ENCODE assay signal across 8 cellular contexts in genomic region chr1:184386271-184387068, GRCh38. TPM values are rescaled to one million over a fixed set of nuclear protein-coding genes. Genes with fewer than 3 reads are reported as not detected.
DNase-seq lines count a peak whose midpoint lies in the region; ATAC-seq and TF ChIP-seq lines count a peak whose summit lies in the region.

A gene with protein sequence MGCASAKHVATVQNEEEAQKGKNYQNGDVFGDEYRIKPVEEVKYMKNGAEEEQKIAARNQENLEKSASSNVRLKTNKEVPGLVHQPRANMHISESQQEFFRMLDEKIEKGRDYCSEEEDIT (plus strand): TSS chr1:184387029. CDS start chr1:184477510, 90,481 bp downstream.

- TF ChIP-seq RAD21 in HCT116 (IDR thresholded peaks at IDR 0.05; ENCODE audit: low read depth) = no peak

- H3K9me3 ChIP-seq in HCT116 (ENCODE audit: control insufficient read depth in 1 of 2, insufficient read depth in 1 of 2, low read depth in 1 of 2, low read length in 2 of 2) = no peaks in the 10 kb centered on the region
- H3K9me3 ChIP-seq in adrenal gland (replicated peaks in 1 of 3) = no peaks in the 10 kb centered on the region
- H3K9me3 ChIP-seq in parathyroid adenoma (ENCODE audit: control insufficient read depth, low read length) = no peaks in the 10 kb centered on the region
- no peaks in the 10 kb centered on the region for H3K9me3 ChIP-seq in thyroid gland

- 1 to 14% (median 2%) methylated on average over 2 to 76 of the region's 78 CpGs for WGBS in adrenal gland, 4 donors
- WGBS in thyroid gland, 2 donors = 1 to 5% methylated on average over 10 to 14 of the region's 78 CpGs

- H3K27ac ChIP-seq in HCT116 (ENCODE audit: low read depth, low read length) (peak within 1 kb of the TSS; percentile 39; the same call in 1 of the 2 replicates), adrenal gland (peak within 1 kb of the TSS; percentile 50 to 90 (median 88)), parathyroid adenoma (peak within 1 kb of the TSS; percentile 53), thyroid gland (peak within 1 kb of the TSS; percentile 61 to 85 (median 76))

- intact Hi-C loops in HCT116 (cut with micrococcal nuclease) = no loop called here
- intact Hi-C loops in adrenal gland (cut with DNase I) = loop anchor here (10.0 kb wide), 1 partner anchor 278 kb away; no protein-coding TSS in a partner anchor
- intact Hi-C loops in cardiac septum (cut with DNase I) = loop anchor here (2.0 to 10.0 kb wide), 6 partner anchors 76 to 312 kb away; no protein-coding TSS in a partner anchor
- intact Hi-C loops in thyroid gland (cut with DNase I) = no loop called here

- H3K4me1 ChIP-seq in HCT116 (ENCODE audit: control insufficient read depth in 1 of 2, insufficient read depth in 2 of 2, low read length in 2 of 2) (peaks cover 0 to 21% of the 10 kb centered on the region in 2 experiments), adrenal gland (replicated peaks in 1 of 2) (peaks cover 26 to 28% of the 10 kb centered on the region in 2 donors), parathyroid adenoma (no peaks in the 10 kb centered on the region), thyroid gland (peaks cover 5 to 10% of the 10 kb centered on the region in 2 donors)

- CTCF ChIA-PET in HCT116 (lab: Charles Lee) = interaction anchor here (0.6 to 1.2 kb wide), 3 partner anchors 278 to 964 kb away, joined by 3 to 5 read pairs (median 4); no protein-coding TSS in a partner anchor

- TF ChIP-seq POLR2A in HCT116 (IDR thresholded peaks at IDR 0.05; ENCODE audit: borderline replicate concordance, extremely low read depth, insufficient read depth, insufficient read length) (no peak), NB4 (IDR thresholded peaks at IDR 0.05; ENCODE audit: extremely low read depth, insufficient read length) (no peak), adrenal gland (IDR thresholded peaks at IDR 0.05) (peak in 1 of 2 donors; percentile 48), thyroid gland (IDR thresholded peaks at IDR 0.05) (peak in 1 of 2 donors; percentile 89)

- H3K9ac ChIP-seq in HCT116 (ENCODE audit: low read length) = peak within 1 kb of the TSS; percentile 63
- peak within 1 kb of the TSS; percentile 46 for H3K9ac ChIP-seq in parathyroid adenoma

- H3K9me2 ChIP-seq in HCT116 (ENCODE audit: insufficient read depth) = no peaks in the 10 kb centered on the region

- H3K4me3 ChIP-seq in HCT116 (replicated peaks in 1 of 2; ENCODE audit: low read depth in 1 of 2, low read length in 2 of 2) (peak within 1 kb of the TSS; percentile 59 to 70), NB4 (ENCODE audit: low read depth, low read length) (peak within 1 kb of the TSS; percentile 28), adrenal gland (peak within 1 kb of the TSS; percentile 70 to 96 (median 76)), parathyroid adenoma (ENCODE audit: low read depth, low read length) (peak within 1 kb of the TSS; percentile 65), thyroid gland (replicated peaks in 1 of 3) (peak within 1 kb of the TSS; percentile 70 to 90 (median 76))

- ATAC-seq in HCT116 = peak; percentile 93

- TF ChIP-seq CTCF in HCT116 (IDR thresholded peaks at IDR 0.05 in 2 of 3, conservative IDR thresholded peaks at IDR 0.05 in 1 of 3; ENCODE audit: borderline replicate concordance in 1 of 3, insufficient read depth in 1 of 3, low read depth in 2 of 3, low read length in 2 of 3) (no peak), NB4 (IDR thresholded peaks at IDR 0.05; ENCODE audit: low read depth, low read length) (no peak), adrenal gland (IDR thresholded peaks at IDR 0.05) (no peak), parathyroid adenoma (IDR thresholded peaks at IDR 0.05) (no peak), thyroid gland (IDR thresholded peaks at IDR 0.05) (no peak)

- DNase-seq in ELR (ENCODE audit: low read depth) (peak; percentile 92), HCT116 (ENCODE audit: low read depth, low spot score) (peak; percentile 24), NB4 (ENCODE audit: low read depth) (peak; percentile 80), SW 1271 (lab: John Stamatoyannopoulos, UW) (peak; percentile 23 to 45), adrenal gland (peak; percentile 88 to 93 (median 91)), cardiac septum (ENCODE audit: low spot score) (peak; percentile 91), thyroid gland (peak; percentile 90 to 93)

- no TSS peak for BruUV-seq in HCT116 (replicated peaks; lab: Mats Ljungman, UMichigan)

- RAD21 ChIA-PET in HCT116 (lab: Charles Lee; ENCODE audit: low non-redundant PET in 1 of 2, low total read pairs in 2 of 2, uncharacterized antibody in 2 of 2, unreplicated experiment in 2 of 2) = interaction anchor here (0.6 to 0.7 kb wide), 3 partner anchors 22 to 163 kb away, joined by 3 to 5 read pairs (median 5); no protein-coding TSS in a partner anchor

- POLR2A ChIA-PET in HCT116 (lab: Charles Lee) = interaction anchor here (0.6 to 0.7 kb wide), 4 partner anchors 13 to 1135 kb away, joined by 3 to 5 read pairs (median 4); no protein-coding TSS in a partner anchor

- H4K20me1 ChIP-seq in HCT116 (ENCODE audit: insufficient read depth) = no peaks in the 10 kb centered on the region

- H3K27me3 ChIP-seq in HCT116 (ENCODE audit: insufficient read depth, low read length) (no peaks in the 10 kb centered on the region), adrenal gland (no peaks in the 10 kb centered on the region), parathyroid adenoma (ENCODE audit: control insufficient read depth, insufficient read depth, low read length) (no peaks in the 10 kb centered on the region), thyroid gland (no peaks in the 10 kb centered on the region)

- H3K4me2 ChIP-seq in HCT116 (ENCODE audit: low read length) (peak within 1 kb of the TSS; percentile 92), parathyroid adenoma (ENCODE audit: low read length) (peak within 1 kb of the TSS; percentile 98)

- H3K36me3 ChIP-seq in HCT116 (ENCODE audit: control insufficient read depth in 1 of 2, insufficient read depth in 2 of 2, low read length in 2 of 2) (no peaks in the 10 kb centered on the region), adrenal gland (replicated peaks in 1 of 2) (no peaks in the 10 kb centered on the region), parathyroid adenoma (ENCODE audit: control insufficient read depth, insufficient read depth, low read length) (no peaks in the 10 kb centered on the region), thyroid gland (no peaks in the 10 kb centered on the region)

- H3K79me2 ChIP-seq in HCT116 (ENCODE audit: insufficient read depth, low read length) = no peaks in the 10 kb centered on the region
- no peaks in the 10 kb centered on the region for H3K79me2 ChIP-seq in parathyroid adenoma

- peak within 1 kb of the TSS; percentile 77 for H2AFZ ChIP-seq in HCT116 (ENCODE audit: low read depth, low read length, poor library complexity, severe bottlenecking)
- peak within 1 kb of the TSS; percentile 92 for H2AFZ ChIP-seq in parathyroid adenoma

TF ChIP-seq in HCT116, 20 proteins besides CTCF, POLR2A, EP300 and RAD21 (continues in another document):
- TF ChIP-seq CBX3 (IDR thresholded peaks at IDR 0.05; ENCODE audit: low read depth) = no peak
- TF ChIP-seq FOSL1 (IDR thresholded peaks at IDR 0.05; ENCODE audit: low read depth) = no peak
- no peak for TF ChIP-seq JUND (IDR thresholded peaks at IDR 0.05)
- TF ChIP-seq ELF1 (IDR thresholded peaks at IDR 0.05; ENCODE audit: borderline replicate concordance, low read depth) = no peak
- no peak for TF ChIP-seq ZBTB33 (IDR thresholded peaks at IDR 0.05; ENCODE audit: extremely low read depth, insufficient replicate concordance, low read length)
- no peak for TF ChIP-seq EZH2 (IDR thresholded peaks at IDR 0.05)
- TF ChIP-seq CEBPB (IDR thresholded peaks at IDR 0.05; ENCODE audit: low read depth) = no peak
- TF ChIP-seq SP1 (IDR thresholded peaks at IDR 0.05; ENCODE audit: low read depth) = peak; percentile 26; the same call in 1 of the 2 replicates
- 0 out of 2 replicates have a peak, but pooled peaks have one; percentile 59 for TF ChIP-seq SIN3A (IDR thresholded peaks at IDR 0.05; ENCODE audit: low read depth)
- no peak for TF ChIP-seq ATF3 (IDR thresholded peaks at IDR 0.05)
- TF ChIP-seq, protein P1, sequence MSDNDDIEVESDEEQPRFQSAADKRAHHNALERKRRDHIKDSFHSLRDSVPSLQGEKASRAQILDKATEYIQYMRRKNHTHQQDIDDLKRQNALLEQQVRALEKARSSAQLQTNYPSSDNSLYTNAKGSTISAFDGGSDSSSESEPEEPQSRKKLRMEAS (IDR thresholded peaks at IDR 0.05) = no peak
- TF ChIP-seq POLR2AphosphoS5 (IDR thresholded peaks at IDR 0.05; ENCODE audit: low read depth, low read length) = peak; percentile 79
- TF ChIP-seq ZNF274 (IDR thresholded peaks at IDR 0.05; ENCODE audit: low read depth, low read length) = no peak
- no peak for TF ChIP-seq YY1 (IDR thresholded peaks at IDR 0.05; ENCODE audit: extremely low read depth, insufficient replicate concordance, low read depth, low read length)
- TF ChIP-seq SRF (IDR thresholded peaks at IDR 0.05; ENCODE audit: low read depth) = no peak
- no peak for TF ChIP-seq TCF7L2 (IDR thresholded peaks at IDR 0.05; ENCODE audit: borderline replicate concordance, extremely low read depth, insufficient read depth, insufficient read length)
- no peak for TF ChIP-seq EZH2phosphoT487 (IDR thresholded peaks at IDR 0.05; ENCODE audit: borderline replicate concordance)
- TF ChIP-seq ZFX (IDR thresholded peaks at IDR 0.05) = peak; percentile 87

RNA-seq across cellular contexts. Expression of the gene that starts here (rescaled TPM):
- total RNA-seq in HCT116 (2021; ENCODE audit: unreplicated experiment) = 8.9 TPM
- 2.2 and 3.6 TPM in 2 replicates for polyA plus RNA-seq in HCT116 (2012)
- 100 to 1,000 TPM in 3 of 8 donors, 10 to 100 TPM in 5; 42.2 to 177 (median 93.3) TPM for total RNA-seq in adrenal gland
- 100 to 1,000 TPM in 1 of 3 donors, 10 to 100 TPM in 2; 50.1 to 168 (median 56.1) TPM for polyA plus RNA-seq in adrenal gland
- total RNA-seq in cardiac septum = 93.6 TPM
- total RNA-seq in thyroid gland = 10 to 100 TPM; 13.1 to 30.6 (median 22.1) TPM

Comparison
In these comparisons a context has a peak if more than half of its experiments do, and no peak if none do; other contexts are left out.
1. Peak in every context shown above with its lines: DNase-seq, ATAC-seq, H3K4me3 ChIP-seq and H3K27ac ChIP-seq.
2. DNase-seq: peak in every context shown above with its lines; median percentile 92 in ELR; 92 in thyroid gland; 91 in adrenal gland; 91 in cardiac septum; 80 in NB4; 34 in SW 1271; 24 in HCT116.
3. intact Hi-C loops: an anchor here in adrenal gland (10.0 kb wide) and cardiac septum (2.0 to 10.0 kb wide); none called in HCT116 and thyroid gland.